ENCODE assay signal across 8 cellular contexts in the genomic region with DNA sequence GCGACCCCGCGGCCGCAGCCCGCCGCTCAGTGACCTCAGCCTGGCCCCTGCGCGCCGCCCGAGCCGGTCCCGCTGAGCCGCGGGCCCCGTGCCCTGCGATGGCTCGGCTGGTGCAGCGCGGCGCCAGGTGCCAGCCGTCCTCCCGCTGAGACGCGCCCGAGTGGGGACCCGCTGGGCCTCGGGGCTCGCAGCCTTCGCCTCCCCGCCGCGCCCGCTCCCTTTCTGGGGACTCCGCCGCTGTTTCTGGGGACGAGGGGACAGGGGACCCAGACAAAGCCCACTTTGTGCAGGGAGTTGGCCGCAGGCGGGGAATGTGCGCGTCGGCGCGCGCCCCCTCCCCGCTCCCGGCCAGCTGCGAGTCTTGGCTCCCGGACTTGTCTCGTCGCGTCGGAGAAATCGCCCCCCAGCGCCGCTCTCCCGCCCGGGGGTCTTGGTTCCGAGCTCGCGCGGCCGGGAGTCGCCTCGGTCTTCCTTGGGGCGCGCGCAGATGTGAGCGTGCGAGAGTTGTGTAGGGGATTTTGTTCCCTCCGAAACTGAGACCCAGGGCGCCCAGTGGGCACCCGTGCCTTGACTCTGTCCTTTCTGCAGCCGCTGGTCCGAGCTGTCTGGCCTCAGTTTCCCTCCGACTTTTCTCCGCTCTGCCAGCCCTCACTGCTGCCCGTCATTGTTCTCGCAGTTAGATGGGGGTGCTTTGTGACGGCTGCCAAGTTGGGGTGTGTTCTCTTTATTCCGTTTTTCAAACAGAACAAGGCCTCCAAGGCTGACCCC. TPM values are rescaled to one million over a fixed set of nuclear protein-coding genes. Genes with fewer than 3 reads are reported as not detected.
DNase-seq lines count a peak whose midpoint lies in the region; ATAC-seq and TF ChIP-seq lines count a peak whose summit lies in the region.

No MANE protein-coding gene starts in this region.

- H3K27ac Mint-ChIP-seq in Caco-2 (ENCODE audit: unreplicated experiment): no peak overlapping the region
- no peak overlapping the region for H3K27ac Mint-ChIP-seq in activated CD4-positive, alpha-beta memory T cell treated with anti-CD3 and anti-CD28 coated beads, Interleukin-2, amount 10 ng/mL, durations not matched to agents 7 days and 5 days

- H3K4me1 ChIP-seq in Caco-2: peaks cover 10% of the 10 kb centered on the region; the same call in 1 of the 2 replicates
- H3K4me1 ChIP-seq in HEK293 (ENCODE audit: control insufficient read depth, insufficient read depth, low read length): peaks cover 4% of the 10 kb centered on the region; the same call in 1 of the 2 replicates
- H3K4me1 ChIP-seq in heart right ventricle: peaks cover 7 to 62% (median 44%) of the 10 kb centered on the region in 9 donors
- H3K4me1 ChIP-seq in rectal smooth muscle tissue (ENCODE audit: control insufficient read depth, insufficient read depth, low read length): peaks cover 5% of the 10 kb centered on the region

- WGBS in heart right ventricle, 2 donors: 0 to 1% methylated on average over 80 of the region's 80 CpGs

- no TSS peak for BruUV-seq in Caco-2 (replicated peaks; lab: Mats Ljungman, UMichigan)

- H3K4me1 Mint-ChIP-seq in Caco-2 (ENCODE audit: low read depth, unreplicated experiment): no peaks in the 10 kb centered on the region
- peaks cover 18% of the 10 kb centered on the region for H3K4me1 Mint-ChIP-seq in activated CD4-positive, alpha-beta memory T cell treated with anti-CD3 and anti-CD28 coated beads, Interleukin-2, amount 10 ng/mL, durations not matched to agents 7 days and 5 days

- H3K4me3 ChIP-seq in Caco-2 (ENCODE audit: low read depth, low read length) (peak overlapping the region; percentile 54), HEK293 (ENCODE audit: low read depth, low read length) (peak overlapping the region; percentile 59), heart right ventricle (peak overlapping the region; percentile 69 to 93 (median 87)), rectal smooth muscle tissue (ENCODE audit: low read length) (peak overlapping the region; percentile 81)

- CTCF ChIA-PET in Caco-2 (lab: Charles Lee): no interaction called here
- CTCF ChIA-PET in HEK293 (lab: Yijun Ruan, JAX): no interaction called here
- CTCF ChIA-PET in activated CD4-positive, alpha-beta memory T cell treated with anti-CD3 and anti-CD28 coated beads, Interleukin-2, amount 10 ng/mL, durations not matched to agents 7 days and 5 days (lab: Charles Lee): interaction anchor here (1.3 to 2.7 kb wide), 3 partner anchors 23 to 49 kb away, joined by 3 to 11 read pairs (median 4); no protein-coding TSS in a partner anchor

- no peak for DNase-seq in Caco-2
- no peak for DNase-seq in activated CD4-positive, alpha-beta memory T cell treated with anti-CD3 and anti-CD28 coated beads, Interleukin-2, amount 10 ng/mL, durations not matched to agents 7 days and 5 days
- DNase-seq in heart right ventricle: no peak
- no peak for DNase-seq in MV-4-11 (lab: John Stamatoyannopoulos, UW)

- POLR2A ChIA-PET in Caco-2 (lab: Charles Lee): no interaction called here
- POLR2A ChIA-PET in HEK293 (lab: Yijun Ruan, JAX): interaction anchor here (1.0 kb wide), 1 partner anchor 11 kb away, joined by 3 read pairs; no protein-coding TSS in a partner anchor
- POLR2A ChIA-PET in activated CD4-positive, alpha-beta memory T cell treated with anti-CD3 and anti-CD28 coated beads, Interleukin-2, amount 10 ng/mL, durations not matched to agents 7 days and 5 days (lab: Charles Lee): interaction anchor here (1.1 to 1.2 kb wide), 3 partner anchors 21 to 50 kb away, joined by 3 to 4 read pairs (median 3); no protein-coding TSS in a partner anchor

- no peaks in the 10 kb centered on the region for H3K9me3 ChIP-seq in Caco-2
- no peaks in the 10 kb centered on the region for H3K9me3 ChIP-seq in HEK293 (ENCODE audit: control insufficient read depth, insufficient read depth, low read depth, low read length)
- no peaks in the 10 kb centered on the region for H3K9me3 ChIP-seq in heart right ventricle

- H3K9me3 Mint-ChIP-seq in Caco-2 (ENCODE audit: unreplicated experiment): no peaks in the 10 kb centered on the region
- no peaks in the 10 kb centered on the region for H3K9me3 Mint-ChIP-seq in activated CD4-positive, alpha-beta memory T cell treated with anti-CD3 and anti-CD28 coated beads, Interleukin-2, amount 10 ng/mL, durations not matched to agents 7 days and 5 days

- H3K27ac ChIP-seq in HEK293 (ENCODE audit: extremely low read depth, low read depth, low read length) (peak overlapping the region; percentile 47; the same call in 1 of the 2 replicates), heart right ventricle (peak overlapping the region; percentile 68 to 97 (median 93)), rectal smooth muscle tissue (ENCODE audit: low read depth, low read length) (no peak overlapping the region)

- intact Hi-C loops in Caco-2 (cut with micrococcal nuclease; ENCODE audit: unreplicated experiment) (no loop called here), heart right ventricle (cut with DNase I) (loop anchor here in 5 of 10 donors (2.0 to 5.0 kb wide), 4 partner anchors 41 to 50 kb away; no protein-coding TSS in a partner anchor)

- TF ChIP-seq CTCF in Caco-2 (IDR thresholded peaks at IDR 0.05; ENCODE audit: insufficient read depth in 1 of 2, low read depth in 1 of 2, low read length in 1 of 2, severe bottlenecking in 1 of 2, unreplicated experiment in 1 of 2): no peak
- TF ChIP-seq CTCF in HEK293 (tag by site-specific recombination; IDR thresholded peaks at IDR 0.05): no peak
- no peak for TF ChIP-seq CTCF in heart right ventricle (IDR thresholded peaks at IDR 0.05)

- H3K36me3 Mint-ChIP-seq in Caco-2 (ENCODE audit: insufficient read depth, unreplicated experiment): no peaks in the 10 kb centered on the region
- H3K36me3 Mint-ChIP-seq in activated CD4-positive, alpha-beta memory T cell treated with anti-CD3 and anti-CD28 coated beads, Interleukin-2, amount 10 ng/mL, durations not matched to agents 7 days and 5 days (ENCODE audit: low read depth): no peaks in the 10 kb centered on the region

- H3K36me3 ChIP-seq in Caco-2 (ENCODE audit: control insufficient read depth, insufficient read depth, low read length) (no peaks in the 10 kb centered on the region), HEK293 (ENCODE audit: control insufficient read depth in 2 of 2, insufficient read depth in 1 of 2, low read length in 2 of 2) (no peaks in the 10 kb centered on the region), heart right ventricle (peaks cover 0 to 12% (median 0%) of the 10 kb centered on the region in 9 donors), rectal smooth muscle tissue (ENCODE audit: control insufficient read depth, insufficient read depth, low read length) (no peaks in the 10 kb centered on the region)

- peaks cover 34% of the 10 kb centered on the region for H3K27me3 Mint-ChIP-seq in Caco-2 (ENCODE audit: insufficient read depth, unreplicated experiment)
- peaks cover 53% of the 10 kb centered on the region for H3K27me3 Mint-ChIP-seq in activated CD4-positive, alpha-beta memory T cell treated with anti-CD3 and anti-CD28 coated beads, Interleukin-2, amount 10 ng/mL, durations not matched to agents 7 days and 5 days

- H3K9ac ChIP-seq in rectal smooth muscle tissue (ENCODE audit: low read length): no peak overlapping the region

- peak in 6 of 8 donors; percentile 1 to 57 (median 5) for ATAC-seq in heart right ventricle
- no peak for ATAC-seq in HG03097 (IDR thresholded peaks at IDR 0.05; ENCODE audit: low FRiP score, unreplicated experiment)
- no peak for ATAC-seq in HG03135 (IDR thresholded peaks at IDR 0.05; ENCODE audit: unreplicated experiment)

- H3K4me3 Mint-ChIP-seq in Caco-2 (ENCODE audit: unreplicated experiment): peak overlapping the region; percentile 69
- peak overlapping the region; percentile 74 for H3K4me3 Mint-ChIP-seq in activated CD4-positive, alpha-beta memory T cell treated with anti-CD3 and anti-CD28 coated beads, Interleukin-2, amount 10 ng/mL, durations not matched to agents 7 days and 5 days

- H3K27me3 ChIP-seq in Caco-2 (replicated peaks; ENCODE audit: control insufficient read depth, insufficient read depth, low read length) (peaks cover 7% of the 10 kb centered on the region), heart right ventricle (peaks cover 0 to 21% (median 0%) of the 10 kb centered on the region in 7 donors), rectal smooth muscle tissue (ENCODE audit: control insufficient read depth, insufficient read depth, low read length) (peaks cover 6% of the 10 kb centered on the region)

TF ChIP-seq in HEK293, 187 proteins besides CTCF, POLR2A, EP300 and RAD21 (continues in another document):
- no peak for TF ChIP-seq ZNF223 (tag by site-specific recombination; IDR thresholded peaks at IDR 0.05)
- TF ChIP-seq GLIS2 (tag by site-specific recombination; IDR thresholded peaks at IDR 0.05): peak; percentile 44; the same call in 1 of the 2 replicates
- peak; percentile 58 for TF ChIP-seq ZNF335 (tag by site-specific recombination; conservative IDR thresholded peaks at IDR 0.05)
- TF ChIP-seq ZBTB20 (tag by site-specific recombination; IDR thresholded peaks at IDR 0.05): 0 out of 2 replicates have a peak, but pooled peaks have one; percentile 27
- TF ChIP-seq ZNF558 (tag by site-specific recombination; IDR thresholded peaks at IDR 0.05): no peak
- TF ChIP-seq ZNF660 (tag by site-specific recombination; IDR thresholded peaks at IDR 0.05): 0 out of 2 replicates have a peak, but pooled peaks have one; percentile 1
- TF ChIP-seq, protein P1, sequence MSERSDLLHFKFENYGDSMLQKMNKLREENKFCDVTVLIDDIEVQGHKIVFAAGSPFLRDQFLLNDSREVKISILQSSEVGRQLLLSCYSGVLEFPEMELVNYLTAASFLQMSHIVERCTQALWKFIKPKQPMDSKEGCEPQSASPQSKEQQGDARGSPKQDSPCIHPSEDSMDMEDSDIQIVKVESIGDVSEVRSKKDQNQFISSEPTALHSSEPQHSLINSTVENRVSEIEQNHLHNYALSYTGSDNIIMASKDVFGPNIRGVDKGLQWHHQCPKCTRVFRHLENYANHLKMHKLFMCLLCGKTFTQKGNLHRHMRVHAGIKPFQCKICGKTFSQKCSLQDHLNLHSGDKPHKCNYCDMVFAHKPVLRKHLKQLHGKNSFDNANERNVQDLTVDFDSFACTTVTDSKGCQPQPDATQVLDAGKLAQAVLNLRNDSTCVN (tag by site-specific recombination; optimal IDR thresholded peaks at IDR 0.05): peak; percentile 80
- peak; percentile 15; the same call in 1 of the 2 replicates for TF ChIP-seq GLIS1 (tag by site-specific recombination; IDR thresholded peaks at IDR 0.05)

RNA-seq across cellular contexts. Expression of a gene that starts 0.8 kb away (rescaled TPM):
- total RNA-seq in Caco-2 (2022) (0.16 and 0.18 TPM in 2 replicates), heart right ventricle (10 to 100 TPM in 8 of 10 donors, 1 to 10 TPM in 2; 9.1 to 20.2 (median 12.9) TPM)
- total RNA-seq in activated CD4-positive, alpha-beta memory T cell treated with anti-CD3 and anti-CD28 coated beads, Interleukin-2, amount 10 ng/mL, durations not matched to agents 7 days and 5 days: 1 to 10 TPM; 2.5 to 2.6 TPM
- polyA plus RNA-seq in heart right ventricle: 10 to 100 TPM; 13.2 to 13.6 TPM

RNA-seq across cellular contexts. Expression of a gene that starts 50.6 kb away (rescaled TPM):
- 23.0 and 23.2 TPM in 2 replicates for total RNA-seq in Caco-2 (2022)
- 10 to 100 TPM in 1 of 2 experiments, 1 to 10 TPM in 1; 9.9 to 11.0 TPM for total RNA-seq in activated CD4-positive, alpha-beta memory T cell treated with anti-CD3 and anti-CD28 coated beads, Interleukin-2, amount 10 ng/mL, durations not matched to agents 7 days and 5 days
- 10 to 100 TPM in 8 of 10 donors, 1 to 10 TPM in 2; 9.2 to 17.1 (median 12.9) TPM for total RNA-seq in heart right ventricle
- polyA plus RNA-seq in heart right ventricle: 1 to 10 TPM; 5.5 to 9.9 TPM

Comparison
In these comparisons a context has a peak if more than half of its experiments do, and no peak if none do; other contexts are left out.
1. ATAC-seq: peak in heart right ventricle (6 of 8); none in HG03097 (single experiment) and HG03135 (single experiment).
2. Peak in every context shown above with its lines, with median percentiles within 50 percentile points of each other: H3K4me3 ChIP-seq.